Comparison of ENCODE assay signal across 16 cellular contexts in the genomic region with DNA sequence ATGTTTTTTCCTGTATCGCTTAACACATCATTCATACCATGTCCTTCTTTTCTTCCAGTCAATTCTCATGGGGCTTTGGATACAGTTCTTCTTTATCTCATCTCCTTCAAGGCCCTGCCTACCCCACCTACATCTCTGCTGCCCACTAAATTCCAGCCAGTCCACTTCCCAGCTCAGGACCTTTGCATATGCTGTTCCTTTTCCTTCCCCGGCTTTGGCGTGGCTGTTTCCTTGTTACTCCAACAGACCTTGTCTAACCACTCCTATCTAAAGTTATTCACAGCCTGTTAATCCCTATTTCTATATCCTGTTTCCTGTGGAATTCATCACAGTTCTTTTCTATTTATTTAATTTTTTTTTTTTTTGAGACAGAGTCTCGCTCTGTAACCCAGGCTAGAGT. TPM values are rescaled to one million over a fixed set of nuclear protein-coding genes. Genes with fewer than 3 reads are reported as not detected.
DNase-seq lines count a peak whose midpoint lies in the region; ATAC-seq and TF ChIP-seq lines count a peak whose summit lies in the region.
"Had no signal": no experiment of that assay in that cellular context is flagged by ENCODE, and none has a peak within 500 bp of the region (broad histone marks: within the 10 kb centered on the region; RNA-seq: fewer than 3 reads in every experiment).

No MANE protein-coding gene starts in this region.

- no peak overlapping the region for H2BK15ac ChIP-seq in neuronal stem cell (ENCODE audit: low read length)

- WGBS in neuronal stem cell (ENCODE audit: extremely low coverage in 2 of 2, insufficient read length in 2 of 2, insufficient replicate concordance in 1 of 2), 2 donors: no CpG with 5 or more reads among the region's 4 CpGs

- H2BK120ac ChIP-seq in neuronal stem cell (ENCODE audit: low read depth, low read length): no peak overlapping the region

- intact Hi-C loops in Panc1 (cut with micrococcal nuclease; ENCODE audit: unreplicated experiment) (no loop called here), lower lobe of right lung (cut with DNase I) (no loop called here)

- H4K91ac ChIP-seq in neuronal stem cell (ENCODE audit: low read depth, low read length, poor library complexity): no peak overlapping the region

- no peak for TF ChIP-seq CTCF in C4-2B (conservative IDR thresholded peaks at IDR 0.05)
- no peak for TF ChIP-seq CTCF in Panc1 (IDR thresholded peaks at IDR 0.05)
- no peak for TF ChIP-seq CTCF in lower lobe of right lung (IDR thresholded peaks at IDR 0.05)

- H3K27ac ChIP-seq in C4-2B: 0 out of 2 replicates have a peak overlapping the region, but pooled peaks have one; percentile 0
- peak overlapping the region; percentile 17; the same call in 1 of the 2 replicates for H3K27ac ChIP-seq in Panc1 (ENCODE audit: low read length)
- no peak overlapping the region for H3K27ac ChIP-seq in lower lobe of right lung
- H3K27ac ChIP-seq in neuronal stem cell (replicated peaks; ENCODE audit: low read length): no peak overlapping the region
- H3K27ac ChIP-seq: KMS-11, Peyer's patch, SJSA1 had no signal

- in situ Hi-C loops in Panc1 (cut with HindIII; ENCODE audit: low pct_unique_long_range_greater_than_20kb, low sequenced_read_pairs): no loop called here

- no peak overlapping the region for H3K4me2 ChIP-seq in neuronal stem cell (ENCODE audit: insufficient read depth, low read length, poor library complexity, severe bottlenecking)
- H3K4me2 ChIP-seq: KMS-11 had no signal

- peak overlapping the region; percentile 32 for H2AK5ac ChIP-seq in neuronal stem cell (ENCODE audit: low read depth, low read length)

- no peak overlapping the region for H2BK12ac ChIP-seq in neuronal stem cell (ENCODE audit: low read length)

- H3K9ac ChIP-seq in neuronal stem cell (ENCODE audit: low read depth, low read length, poor library complexity): no peak overlapping the region
- H3K9ac ChIP-seq: KMS-11 had no signal

- no peak overlapping the region for H3K23ac ChIP-seq in neuronal stem cell (ENCODE audit: low read depth, low read length, poor library complexity)

- CTCF ChIA-PET in Panc1 (lab: Charles Lee): no interaction called here

- H2AFZ ChIP-seq in neuronal stem cell (ENCODE audit: low read length): no peak overlapping the region

- H3K9me3 ChIP-seq in Panc1 (ENCODE audit: control insufficient read depth, insufficient read depth, low read depth, low read length) (no peaks in the 10 kb centered on the region), lower lobe of right lung (no peaks in the 10 kb centered on the region), neuronal stem cell (replicated peaks in 1 of 2; ENCODE audit: control insufficient read depth in 2 of 2, insufficient read depth in 1 of 2, low read depth in 1 of 2, low read length in 2 of 2) (no peaks in the 10 kb centered on the region)
- H3K9me3 ChIP-seq: Peyer's patch, SJSA1 had no signal

- POLR2A ChIA-PET in Panc1 (lab: Charles Lee): no interaction called here

- H3K27me3 ChIP-seq in Panc1 (ENCODE audit: control insufficient read depth, insufficient read depth, low read length): no peaks in the 10 kb centered on the region
- H3K27me3 ChIP-seq in lower lobe of right lung (ENCODE audit: low read depth): no peaks in the 10 kb centered on the region
- no peaks in the 10 kb centered on the region for H3K27me3 ChIP-seq in neuronal stem cell (ENCODE audit: control insufficient read depth in 3 of 3, insufficient read depth in 3 of 3, low read depth in 1 of 3, low read length in 3 of 3)
- H3K27me3 ChIP-seq: Peyer's patch, SJSA1 had no signal

- no peak overlapping the region for H3K4ac ChIP-seq in neuronal stem cell (ENCODE audit: low read length)

- DNase-seq in Panc1 (ENCODE audit: low read depth, low spot score): no peak
- DNase-seq in lower lobe of right lung: peak; percentile 23
- no peak for DNase-seq in neuronal stem cell (ENCODE audit: low spot score)
- no peak for DNase-seq in NCI-H1105 treated with DMSO at 0.1 percent for 48 hours (lab: John Stamatoyannopoulos, UW)
- DNase-seq in DMS53 (lab: John Stamatoyannopoulos, UW): no peak
- DNase-seq: C1 segment of cervical spinal cord, DMS79, GOT3, NCI-H1436, NCI-H1930, NCI-H526, Peyer's patch had no signal

- H3K4me1 ChIP-seq in Panc1 (ENCODE audit: control insufficient read depth, insufficient read depth, low read length) (peaks cover 21% of the 10 kb centered on the region), lower lobe of right lung (peaks cover 16% of the 10 kb centered on the region), neuronal stem cell (ENCODE audit: control insufficient read depth in 2 of 2, insufficient read depth in 1 of 2, low read depth in 1 of 2, low read length in 2 of 2) (peaks cover 0 to 2% of the 10 kb centered on the region in 2 donors)

- no peaks in the 10 kb centered on the region for H3K79me1 ChIP-seq in neuronal stem cell (ENCODE audit: low read depth, low read length)

- no peak for ATAC-seq in Panc1
- no peak for ATAC-seq in lower lobe of right lung
- no peak for ATAC-seq in HG03354 (IDR thresholded peaks at IDR 0.05; ENCODE audit: poor library complexity, severe bottlenecking, unreplicated experiment)

- H3K4me3 ChIP-seq in Panc1 (ENCODE audit: low read depth in 2 of 2, low read length in 2 of 2) (no peak overlapping the region), lower lobe of right lung (no peak overlapping the region), neuronal stem cell (ENCODE audit: low read length in 2 of 2) (no peak overlapping the region)
- H3K4me3 ChIP-seq: Peyer's patch, SJSA1 had no signal

- no peak overlapping the region for H2BK5ac ChIP-seq in neuronal stem cell (ENCODE audit: low read length)

- H4K8ac ChIP-seq in neuronal stem cell (ENCODE audit: low read depth, low read length): no peak overlapping the region

- H3K36me3 ChIP-seq in Panc1 (ENCODE audit: control insufficient read depth, insufficient read depth, low read length) (no peaks in the 10 kb centered on the region), lower lobe of right lung (no peaks in the 10 kb centered on the region), neuronal stem cell (replicated peaks in 1 of 2; ENCODE audit: control insufficient read depth in 2 of 2, insufficient read depth in 2 of 2, low read length in 2 of 2) (no peaks in the 10 kb centered on the region)
- H3K36me3 ChIP-seq: Peyer's patch, SJSA1 had no signal

- no peak overlapping the region for H3K14ac ChIP-seq in neuronal stem cell (ENCODE audit: low read length)

- no peak overlapping the region for H3K18ac ChIP-seq in neuronal stem cell (ENCODE audit: low read length)

- no TSS peak for BruUV-seq in Panc1 (replicated peaks; lab: Mats Ljungman, UMichigan)

RNA-seq across cellular contexts. Expression of gene STAT3, which starts 6.6 kb away (rescaled TPM):
- 287 TPM for total RNA-seq in Panc1 (2021; ENCODE audit: unreplicated experiment)
- 210 TPM for polyA plus RNA-seq in Panc1 (2012; ENCODE audit: insufficient read length)
- 278 TPM for total RNA-seq in lower lobe of right lung
- 31.5 TPM for polyA plus RNA-seq in neuronal stem cell (2013, experiment 1 of 2)
- polyA plus RNA-seq in neuronal stem cell (2013, experiment 2 of 2): 30.7 TPM

RNA-seq across cellular contexts. Expression of gene CAVIN1, which starts 28.2 kb away (rescaled TPM):
- total RNA-seq in Panc1 (2021; ENCODE audit: unreplicated experiment) (315 TPM), lower lobe of right lung (269 TPM)
- polyA plus RNA-seq in Panc1 (2012; ENCODE audit: insufficient read length): 283 TPM
- 12.7 TPM for polyA plus RNA-seq in neuronal stem cell (2013, experiment 1 of 2)
- 12.6 TPM for polyA plus RNA-seq in neuronal stem cell (2013, experiment 2 of 2)

Comparison
In these comparisons a context has a peak if more than half of its experiments do, and no peak if none do; other contexts are left out.
1. H3K27ac ChIP-seq: peak in C4-2B (single experiment) and Panc1 (single experiment); none in lower lobe of right lung (single experiment) and neuronal stem cell (single experiment).